ENCODE assay signal across 9 cellular contexts in genomic region chr1:30822966-30823581, GRCh38.
A peak's percentile ranks its signal among the peaks of the same experiment; 100 is the strongest.
DNase-seq lines count a peak whose midpoint lies in the region; ATAC-seq and TF ChIP-seq lines count a peak whose summit lies in the region.
"Had no signal": no experiment of that assay in that cellular context is flagged by ENCODE, and none has a peak within 500 bp of the region (broad histone marks: within the 10 kb centered on the region; RNA-seq: fewer than 3 reads in every experiment).

No MANE protein-coding gene starts in this region.

- ATAC-seq in GM19467 (IDR thresholded peaks at IDR 0.05; ENCODE audit: unreplicated experiment): no peak

- no peak for TF ChIP-seq EP300 in esophagus muscularis mucosa (IDR thresholded peaks at IDR 0.05)
- no peak for TF ChIP-seq EP300 in ovary (IDR thresholded peaks at IDR 0.05)

- WGBS in esophagus muscularis mucosa: 41% methylated on average over 6 of the region's 6 CpGs
- 73 to 83% (median 75%) methylated on average over 6 of the region's 6 CpGs for WGBS in ovary, 3 donors

- TF ChIP-seq POLR2A in esophagus muscularis mucosa (IDR thresholded peaks at IDR 0.05; ENCODE audit: low read depth) (no peak), ovary (IDR thresholded peaks at IDR 0.05) (no peak)

- no peaks in the 10 kb centered on the region for H3K9me3 ChIP-seq in esophagus muscularis mucosa
- no peaks in the 10 kb centered on the region for H3K9me3 ChIP-seq in ovary

- H3K4me1 ChIP-seq in esophagus muscularis mucosa: peaks cover 21 to 72% (median 66%) of the 10 kb centered on the region in 4 donors
- H3K4me1 ChIP-seq in ovary (ENCODE audit: insufficient read depth): peaks cover 7% of the 10 kb centered on the region

- no peak for TF ChIP-seq CTCF in C4-2B (conservative IDR thresholded peaks at IDR 0.05)
- no peak for TF ChIP-seq CTCF in esophagus muscularis mucosa (IDR thresholded peaks at IDR 0.05)
- no peak for TF ChIP-seq CTCF in ovary (IDR thresholded peaks at IDR 0.05)

- DNase-seq in OCI-M1 (lab: John Stamatoyannopoulos, UW): peak; percentile 32
- DNase-seq in esophagus muscularis mucosa (ENCODE audit: extremely low spot score): no peak
- no peak for DNase-seq in ovary
- no peak for DNase-seq in stimulated activated CD4-positive, alpha-beta T cell treated with anti-CD3 and anti-CD28 coated beads, Interleukin-12 subunit alpha, Interleukin-12 subunit beta, amount 100 ng/mL, for 4 hours
- no peak for DNase-seq in GOT3 (lab: John Stamatoyannopoulos, UW)
- DNase-seq in SW 1271 (lab: John Stamatoyannopoulos, UW): no peak
- DNase-seq: NCI-H1930 had no signal

- H3K36me3 ChIP-seq in esophagus muscularis mucosa: no peaks in the 10 kb centered on the region
- no peaks in the 10 kb centered on the region for H3K36me3 ChIP-seq in ovary

- intact Hi-C loops in esophagus muscularis mucosa (cut with DNase I): loop anchor here (5.0 kb wide), 1 partner anchor 64 kb away; no protein-coding TSS in a partner anchor
- intact Hi-C loops in ovary (cut with DNase I): no loop called here

- peak overlapping the region; percentile 84 for H3K27ac ChIP-seq in C4-2B
- H3K27ac ChIP-seq in esophagus muscularis mucosa (replicated peaks in 1 of 4): peak overlapping the region; percentile 89 to 97 (median 92)
- H3K27ac ChIP-seq in ovary: peak overlapping the region; percentile 86 to 94

- H3K27me3 ChIP-seq in esophagus muscularis mucosa (no peaks in the 10 kb centered on the region), ovary (no peaks in the 10 kb centered on the region)

- H3K4me3 ChIP-seq in esophagus muscularis mucosa (no peak overlapping the region), ovary (no peak overlapping the region)
